In the genomic region with DNA sequence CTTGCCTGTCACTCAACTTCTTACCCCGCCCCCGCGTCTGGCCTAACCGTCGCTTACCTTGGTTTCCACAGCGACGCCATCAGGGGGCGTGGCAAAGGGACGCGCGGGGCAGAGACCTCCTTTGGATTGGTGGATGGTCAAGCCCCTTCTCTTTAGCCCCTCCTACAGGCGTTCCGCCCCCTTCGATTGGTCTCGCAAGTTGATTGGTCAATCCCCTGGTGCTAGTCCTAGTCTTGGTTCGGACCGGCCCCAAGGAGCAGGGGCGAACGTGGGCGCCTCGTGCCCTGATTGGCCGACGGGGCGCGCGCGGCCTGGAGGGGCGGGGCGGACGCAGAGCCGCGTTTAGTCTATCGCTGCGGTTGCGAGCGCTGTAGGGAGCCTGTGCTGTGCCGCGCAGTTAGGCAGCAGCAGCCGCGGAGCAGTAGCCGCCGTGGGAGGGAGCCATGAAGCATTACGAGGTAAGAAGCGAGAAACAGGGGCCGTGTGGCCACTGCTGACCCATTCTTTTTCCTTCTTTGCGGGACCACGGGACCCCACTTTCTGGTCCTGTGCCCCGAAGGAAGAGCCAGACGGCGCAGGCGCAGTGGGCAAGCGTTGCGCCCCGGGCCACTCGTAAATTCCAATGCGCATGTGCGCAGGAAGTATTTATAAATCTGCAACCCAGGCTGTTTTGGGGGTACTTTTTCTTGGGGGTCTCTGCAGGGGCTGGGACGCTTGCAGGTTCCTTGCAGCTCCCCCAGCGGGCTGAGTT, we compare ENCODE assay signal across 1 cellular context.
TF ChIP-seq lines count a peak whose summit lies in the region.

A gene with protein sequence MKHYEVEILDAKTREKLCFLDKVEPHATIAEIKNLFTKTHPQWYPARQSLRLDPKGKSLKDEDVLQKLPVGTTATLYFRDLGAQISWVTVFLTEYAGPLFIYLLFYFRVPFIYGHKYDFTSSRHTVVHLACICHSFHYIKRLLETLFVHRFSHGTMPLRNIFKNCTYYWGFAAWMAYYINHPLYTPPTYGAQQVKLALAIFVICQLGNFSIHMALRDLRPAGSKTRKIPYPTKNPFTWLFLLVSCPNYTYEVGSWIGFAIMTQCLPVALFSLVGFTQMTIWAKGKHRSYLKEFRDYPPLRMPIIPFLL (plus strand): TSS at position 341 of the 751 bp plus-strand sequence. CDS start 103 bp downstream, at position 444.

TF ChIP-seq in K562, 482 proteins besides CTCF, POLR2A, EP300 and RAD21 (continued from another document and continues in another):
- TF ChIP-seq, protein P1, sequence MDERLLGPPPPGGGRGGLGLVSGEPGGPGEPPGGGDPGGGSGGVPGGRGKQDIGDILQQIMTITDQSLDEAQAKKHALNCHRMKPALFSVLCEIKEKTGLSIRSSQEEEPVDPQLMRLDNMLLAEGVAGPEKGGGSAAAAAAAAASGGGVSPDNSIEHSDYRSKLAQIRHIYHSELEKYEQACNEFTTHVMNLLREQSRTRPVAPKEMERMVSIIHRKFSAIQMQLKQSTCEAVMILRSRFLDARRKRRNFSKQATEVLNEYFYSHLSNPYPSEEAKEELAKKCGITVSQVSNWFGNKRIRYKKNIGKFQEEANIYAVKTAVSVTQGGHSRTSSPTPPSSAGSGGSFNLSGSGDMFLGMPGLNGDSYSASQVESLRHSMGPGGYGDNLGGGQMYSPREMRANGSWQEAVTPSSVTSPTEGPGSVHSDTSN (CRISPR knock-in tag; IDR thresholded peaks at IDR 0.05; ENCODE audit: low read depth): peak; percentile 98
- TF ChIP-seq, protein P1 (tag; conservative IDR thresholded peaks at IDR 0.05; ENCODE audit: low read depth): no peak
- TF ChIP-seq ATF7 (IDR thresholded peaks at IDR 0.05) (peak; percentile 70), KDM2B (CRISPR knock-in tag; IDR thresholded peaks at IDR 0.05) (peak; percentile 47; the same call in 1 of the 2 replicates), PHTF2 (CRISPR knock-in tag; IDR thresholded peaks at IDR 0.05) (no peak), RBBP5 (IDR thresholded peaks at IDR 0.05; ENCODE audit: borderline replicate concordance, insufficient read depth, low read length, poor library complexity, severe bottlenecking) (peak; percentile 69), RBFOX2 (IDR thresholded peaks at IDR 0.05; ENCODE audit: low read depth, low read length) (peak; percentile 100), SRF (CRISPR knock-in tag; IDR thresholded peaks at IDR 0.05) (peak in 1 of 2 experiments; percentile 62; a peak in 1 of 4 replicates), ZBED1 (IDR thresholded peaks at IDR 0.05) (peak; percentile 37; the same call in 1 of the 2 replicates), POLR2B (IDR thresholded peaks at IDR 0.05; ENCODE audit: low read depth, partially characterized antibody) (peak; percentile 97), HDGF (IDR thresholded peaks at IDR 0.05) (peak; percentile 91), SMAD4 (CRISPR knock-in tag; conservative IDR thresholded peaks at IDR 0.05) (0 out of 2 replicates have a peak, but pooled peaks have one; percentile 19), NFYB (IDR thresholded peaks at IDR 0.05; ENCODE audit: extremely low read depth, insufficient read length) (peak; percentile 74), HDAC8 (tag; IDR thresholded peaks at IDR 0.05) (0 out of 2 replicates have a peak, but pooled peaks have one; percentile 54), NCOA1 (IDR thresholded peaks at IDR 0.05; ENCODE audit: low read depth) (no peak), MYC (IDR thresholded peaks at IDR 0.05; ENCODE audit: low read depth, low read length) (peak; percentile 55; the same call in 1 of the 2 replicates), MYC (CRISPR knock-in tag; IDR thresholded peaks at IDR 0.05; ENCODE audit: borderline replicate concordance, low read depth) (0 out of 2 replicates have a peak, but pooled peaks have one; percentile 36), TAF1 (IDR thresholded peaks at IDR 0.05; ENCODE audit: control insufficient read depth, extremely low read depth, insufficient read depth, low read length, severe bottlenecking) (peak; percentile 94), ZBTB7A (IDR thresholded peaks at IDR 0.05; ENCODE audit: borderline replicate concordance, control insufficient read depth, low read depth, low read length) (peak; percentile 17; the same call in 1 of the 2 replicates), ARID1B (IDR thresholded peaks at IDR 0.05) (no peak), ETV5 (CRISPR knock-in tag; IDR thresholded peaks at IDR 0.05; ENCODE audit: low read depth) (peak; percentile 58; the same call in 1 of the 2 replicates), CCAR2 (IDR thresholded peaks at IDR 0.05; ENCODE audit: low read depth, low read length) (no peak), FOS (IDR thresholded peaks at IDR 0.05; ENCODE audit: extremely low read depth, insufficient read length) (peak; percentile 77), NRF1 (conservative IDR thresholded peaks at IDR 0.05 in 1 of 2, IDR thresholded peaks at IDR 0.05 in 1 of 2) (peak; percentile 98), PPARD (CRISPR knock-in tag; IDR thresholded peaks at IDR 0.05) (no peak), ZC3H4 (CRISPR knock-in tag; IDR thresholded peaks at IDR 0.05; ENCODE audit: borderline replicate concordance) (no peak), TAF7 (tag; IDR thresholded peaks at IDR 0.05) (peak; percentile 91), MEF2D (tag; conservative IDR thresholded peaks at IDR 0.05; ENCODE audit: low read depth) (no peak), ATF1 (CRISPR knock-in tag; IDR thresholded peaks at IDR 0.05) (no peak), ATF1 (tag; IDR thresholded peaks at IDR 0.05) (peak; percentile 83), ZNF12 (CRISPR knock-in tag; IDR thresholded peaks at IDR 0.05) (peak; percentile 59; the same call in 1 of the 2 replicates), ZNF561 (CRISPR knock-in tag; conservative IDR thresholded peaks at IDR 0.05) (no peak), FIP1L1 (IDR thresholded peaks at IDR 0.05; ENCODE audit: low read depth, low read length, poor library complexity, severe bottlenecking) (peak; percentile 52), MEIS2 (IDR thresholded peaks at IDR 0.05; ENCODE audit: partially characterized antibody) (peak; percentile 92), MAFK (IDR thresholded peaks at IDR 0.05; ENCODE audit: low read length) (peak; percentile 43; the same call in 1 of the 2 replicates), ZNF263 (CRISPR knock-in tag; IDR thresholded peaks at IDR 0.05; ENCODE audit: borderline replicate concordance) (0 out of 2 replicates have a peak, but pooled peaks have one; percentile 28), L3MBTL2 (IDR thresholded peaks at IDR 0.05) (peak; percentile 46), CBFA2T3 (IDR thresholded peaks at IDR 0.05) (0 out of 2 replicates have a peak, but pooled peaks have one; percentile 5), PCBP2 (IDR thresholded peaks at IDR 0.05; ENCODE audit: low read depth, low read length, poor library complexity, severe bottlenecking) (no peak), GTF2F1 (IDR thresholded peaks at IDR 0.05; ENCODE audit: low read depth, low read length) (peak; percentile 34; the same call in 1 of the 2 replicates), SUPT5H (IDR thresholded peaks at IDR 0.05) (peak; percentile 98)
- TF ChIP-seq, protein P2, sequence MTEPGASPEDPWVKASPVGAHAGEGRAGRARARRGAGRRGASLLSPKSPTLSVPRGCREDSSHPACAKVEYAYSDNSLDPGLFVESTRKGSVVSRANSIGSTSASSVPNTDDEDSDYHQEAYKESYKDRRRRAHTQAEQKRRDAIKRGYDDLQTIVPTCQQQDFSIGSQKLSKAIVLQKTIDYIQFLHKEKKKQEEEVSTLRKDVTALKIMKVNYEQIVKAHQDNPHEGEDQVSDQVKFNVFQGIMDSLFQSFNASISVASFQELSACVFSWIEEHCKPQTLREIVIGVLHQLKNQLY (CRISPR knock-in tag; conservative IDR thresholded peaks at IDR 0.05): no peak
- TF ChIP-seq, protein P3, sequence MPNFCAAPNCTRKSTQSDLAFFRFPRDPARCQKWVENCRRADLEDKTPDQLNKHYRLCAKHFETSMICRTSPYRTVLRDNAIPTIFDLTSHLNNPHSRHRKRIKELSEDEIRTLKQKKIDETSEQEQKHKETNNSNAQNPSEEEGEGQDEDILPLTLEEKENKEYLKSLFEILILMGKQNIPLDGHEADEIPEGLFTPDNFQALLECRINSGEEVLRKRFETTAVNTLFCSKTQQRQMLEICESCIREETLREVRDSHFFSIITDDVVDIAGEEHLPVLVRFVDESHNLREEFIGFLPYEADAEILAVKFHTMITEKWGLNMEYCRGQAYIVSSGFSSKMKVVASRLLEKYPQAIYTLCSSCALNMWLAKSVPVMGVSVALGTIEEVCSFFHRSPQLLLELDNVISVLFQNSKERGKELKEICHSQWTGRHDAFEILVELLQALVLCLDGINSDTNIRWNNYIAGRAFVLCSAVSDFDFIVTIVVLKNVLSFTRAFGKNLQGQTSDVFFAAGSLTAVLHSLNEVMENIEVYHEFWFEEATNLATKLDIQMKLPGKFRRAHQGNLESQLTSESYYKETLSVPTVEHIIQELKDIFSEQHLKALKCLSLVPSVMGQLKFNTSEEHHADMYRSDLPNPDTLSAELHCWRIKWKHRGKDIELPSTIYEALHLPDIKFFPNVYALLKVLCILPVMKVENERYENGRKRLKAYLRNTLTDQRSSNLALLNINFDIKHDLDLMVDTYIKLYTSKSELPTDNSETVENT (CRISPR knock-in tag; IDR thresholded peaks at IDR 0.05): peak; percentile 81
- TF ChIP-seq, protein P4, sequence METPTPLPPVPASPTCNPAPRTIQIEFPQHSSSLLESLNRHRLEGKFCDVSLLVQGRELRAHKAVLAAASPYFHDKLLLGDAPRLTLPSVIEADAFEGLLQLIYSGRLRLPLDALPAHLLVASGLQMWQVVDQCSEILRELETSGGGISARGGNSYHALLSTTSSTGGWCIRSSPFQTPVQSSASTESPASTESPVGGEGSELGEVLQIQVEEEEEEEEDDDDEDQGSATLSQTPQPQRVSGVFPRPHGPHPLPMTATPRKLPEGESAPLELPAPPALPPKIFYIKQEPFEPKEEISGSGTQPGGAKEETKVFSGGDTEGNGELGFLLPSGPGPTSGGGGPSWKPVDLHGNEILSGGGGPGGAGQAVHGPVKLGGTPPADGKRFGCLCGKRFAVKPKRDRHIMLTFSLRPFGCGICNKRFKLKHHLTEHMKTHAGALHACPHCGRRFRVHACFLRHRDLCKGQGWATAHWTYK (CRISPR knock-in tag; IDR thresholded peaks at IDR 0.05): peak; percentile 43; the same call in 1 of the 2 replicates
- TF ChIP-seq, protein P5, sequence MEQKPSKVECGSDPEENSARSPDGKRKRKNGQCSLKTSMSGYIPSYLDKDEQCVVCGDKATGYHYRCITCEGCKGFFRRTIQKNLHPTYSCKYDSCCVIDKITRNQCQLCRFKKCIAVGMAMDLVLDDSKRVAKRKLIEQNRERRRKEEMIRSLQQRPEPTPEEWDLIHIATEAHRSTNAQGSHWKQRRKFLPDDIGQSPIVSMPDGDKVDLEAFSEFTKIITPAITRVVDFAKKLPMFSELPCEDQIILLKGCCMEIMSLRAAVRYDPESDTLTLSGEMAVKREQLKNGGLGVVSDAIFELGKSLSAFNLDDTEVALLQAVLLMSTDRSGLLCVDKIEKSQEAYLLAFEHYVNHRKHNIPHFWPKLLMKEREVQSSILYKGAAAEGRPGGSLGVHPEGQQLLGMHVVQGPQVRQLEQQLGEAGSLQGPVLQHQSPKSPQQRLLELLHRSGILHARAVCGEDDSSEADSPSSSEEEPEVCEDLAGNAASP (IDR thresholded peaks at IDR 0.05): no peak
- TF ChIP-seq, protein P6, sequence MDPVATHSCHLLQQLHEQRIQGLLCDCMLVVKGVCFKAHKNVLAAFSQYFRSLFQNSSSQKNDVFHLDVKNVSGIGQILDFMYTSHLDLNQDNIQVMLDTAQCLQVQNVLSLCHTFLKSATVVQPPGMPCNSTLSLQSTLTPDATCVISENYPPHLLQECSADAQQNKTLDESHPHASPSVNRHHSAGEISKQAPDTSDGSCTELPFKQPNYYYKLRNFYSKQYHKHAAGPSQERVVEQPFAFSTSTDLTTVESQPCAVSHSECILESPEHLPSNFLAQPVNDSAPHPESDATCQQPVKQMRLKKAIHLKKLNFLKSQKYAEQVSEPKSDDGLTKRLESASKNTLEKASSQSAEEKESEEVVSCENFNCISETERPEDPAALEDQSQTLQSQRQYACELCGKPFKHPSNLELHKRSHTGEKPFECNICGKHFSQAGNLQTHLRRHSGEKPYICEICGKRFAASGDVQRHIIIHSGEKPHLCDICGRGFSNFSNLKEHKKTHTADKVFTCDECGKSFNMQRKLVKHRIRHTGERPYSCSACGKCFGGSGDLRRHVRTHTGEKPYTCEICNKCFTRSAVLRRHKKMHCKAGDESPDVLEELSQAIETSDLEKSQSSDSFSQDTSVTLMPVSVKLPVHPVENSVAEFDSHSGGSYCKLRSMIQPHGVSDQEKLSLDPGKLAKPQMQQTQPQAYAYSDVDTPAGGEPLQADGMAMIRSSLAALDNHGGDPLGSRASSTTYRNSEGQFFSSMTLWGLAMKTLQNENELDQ (CRISPR knock-in tag; IDR thresholded peaks at IDR 0.05; ENCODE audit: borderline replicate concordance): peak; percentile 16; the same call in 1 of the 2 replicates
- TF ChIP-seq, protein P7, sequence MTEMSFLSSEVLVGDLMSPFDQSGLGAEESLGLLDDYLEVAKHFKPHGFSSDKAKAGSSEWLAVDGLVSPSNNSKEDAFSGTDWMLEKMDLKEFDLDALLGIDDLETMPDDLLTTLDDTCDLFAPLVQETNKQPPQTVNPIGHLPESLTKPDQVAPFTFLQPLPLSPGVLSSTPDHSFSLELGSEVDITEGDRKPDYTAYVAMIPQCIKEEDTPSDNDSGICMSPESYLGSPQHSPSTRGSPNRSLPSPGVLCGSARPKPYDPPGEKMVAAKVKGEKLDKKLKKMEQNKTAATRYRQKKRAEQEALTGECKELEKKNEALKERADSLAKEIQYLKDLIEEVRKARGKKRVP (CRISPR knock-in tag; IDR thresholded peaks at IDR 0.05): no peak
- TF ChIP-seq, protein P8, sequence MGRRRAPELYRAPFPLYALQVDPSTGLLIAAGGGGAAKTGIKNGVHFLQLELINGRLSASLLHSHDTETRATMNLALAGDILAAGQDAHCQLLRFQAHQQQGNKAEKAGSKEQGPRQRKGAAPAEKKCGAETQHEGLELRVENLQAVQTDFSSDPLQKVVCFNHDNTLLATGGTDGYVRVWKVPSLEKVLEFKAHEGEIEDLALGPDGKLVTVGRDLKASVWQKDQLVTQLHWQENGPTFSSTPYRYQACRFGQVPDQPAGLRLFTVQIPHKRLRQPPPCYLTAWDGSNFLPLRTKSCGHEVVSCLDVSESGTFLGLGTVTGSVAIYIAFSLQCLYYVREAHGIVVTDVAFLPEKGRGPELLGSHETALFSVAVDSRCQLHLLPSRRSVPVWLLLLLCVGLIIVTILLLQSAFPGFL (CRISPR knock-in tag; IDR thresholded peaks at IDR 0.05): no peak
- TF ChIP-seq, protein P9, sequence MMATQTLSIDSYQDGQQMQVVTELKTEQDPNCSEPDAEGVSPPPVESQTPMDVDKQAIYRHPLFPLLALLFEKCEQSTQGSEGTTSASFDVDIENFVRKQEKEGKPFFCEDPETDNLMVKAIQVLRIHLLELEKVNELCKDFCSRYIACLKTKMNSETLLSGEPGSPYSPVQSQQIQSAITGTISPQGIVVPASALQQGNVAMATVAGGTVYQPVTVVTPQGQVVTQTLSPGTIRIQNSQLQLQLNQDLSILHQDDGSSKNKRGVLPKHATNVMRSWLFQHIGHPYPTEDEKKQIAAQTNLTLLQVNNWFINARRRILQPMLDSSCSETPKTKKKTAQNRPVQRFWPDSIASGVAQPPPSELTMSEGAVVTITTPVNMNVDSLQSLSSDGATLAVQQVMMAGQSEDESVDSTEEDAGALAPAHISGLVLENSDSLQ (IDR thresholded peaks at IDR 0.05): peak; percentile 100
